In the genomic region with DNA sequence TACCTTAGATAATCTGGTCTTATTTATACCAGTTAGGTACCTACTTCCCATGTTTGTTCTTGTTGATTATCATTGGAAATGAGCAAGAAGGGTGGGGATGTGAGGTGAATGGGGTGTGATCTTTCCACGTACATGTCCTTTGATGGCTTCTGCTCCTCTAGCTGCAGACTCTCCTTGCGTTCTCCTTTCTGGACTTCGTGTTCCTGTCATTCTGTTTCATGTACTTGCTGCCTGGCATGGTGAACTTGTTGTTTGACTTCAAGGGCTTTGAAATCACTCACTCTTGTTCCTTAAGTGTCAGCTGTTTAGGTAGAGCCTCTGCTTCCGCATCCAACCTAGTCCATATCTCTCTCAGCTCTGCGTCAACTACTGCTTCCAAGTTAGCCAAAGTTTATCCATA, we compare ENCODE assay signal across 17 cellular contexts.
"Had no signal": no experiment of that assay in that cellular context is flagged by ENCODE, and none has a peak within 500 bp of the region (broad histone marks: within the 10 kb centered on the region; RNA-seq: fewer than 3 reads in every experiment).

No MANE protein-coding gene starts in this region.

- H3K36me3 ChIP-seq: right lobe of liver, spleen had no signal

- H3K4me3 Mint-ChIP-seq: activated B cell treated with CpG ODN at 0.5 μM for 24 hours; activated CD4-positive, alpha-beta T cell treated with anti-CD3 and anti-CD28 coated beads, Interleukin-2, amount 10 ng/mL, durations not matched to agents 24 days and 14 days; activated naive CD8-positive, alpha-beta T cell; brain; natural killer cell; stimulated activated naive CD8-positive, alpha-beta T cell treated with anti-CD3 and anti-CD28 coated beads, Interleukin-15, Interleukin-2, amounts not matched to agents 100 ng/mL and 50 ng/mL, for 24 hours had no signal

- ATAC-seq: natural killer cell had no signal

- FAIRE-seq: endothelial cell of umbilical vein, islet of Langerhans had no signal

- H3K27me3 ChIP-seq: right lobe of liver, spleen had no signal

- H3K9me3 ChIP-seq: right lobe of liver, spleen had no signal

- H3K27ac Mint-ChIP-seq: activated B cell treated with CpG ODN at 0.5 μM for 24 hours; activated CD4-positive, alpha-beta T cell treated with anti-CD3 and anti-CD28 coated beads, Interleukin-2, amount 10 ng/mL, durations not matched to agents 24 days and 14 days; activated naive CD8-positive, alpha-beta T cell; brain; natural killer cell; stimulated activated naive CD8-positive, alpha-beta T cell treated with anti-CD3 and anti-CD28 coated beads, Interleukin-15, Interleukin-2, amounts not matched to agents 100 ng/mL and 50 ng/mL, for 24 hours had no signal

- DNase-seq: activated B cell treated with CpG ODN at 0.5 μM for 24 hours; activated CD4-positive, alpha-beta T cell treated with anti-CD3 and anti-CD28 coated beads, Interleukin-2, amount 10 ng/mL, durations not matched to agents 24 days and 14 days; activated CD8-positive, alpha-beta memory T cell treated with anti-CD3 and anti-CD28 coated beads for 24 hours; activated gamma-delta T cell treated with Interleukin-2 at 50 U/mL for 16 hours; amniotic stem cell; cerebellar nuclear complex; effector CD8-positive, alpha-beta T cell; foreskin melanocyte; mesenchymal stem cell; natural killer cell; right lobe of liver; spleen had no signal

- H3K36me3 Mint-ChIP-seq: brain, natural killer cell had no signal

- H3K9me3 Mint-ChIP-seq: activated B cell treated with CpG ODN at 0.5 μM for 24 hours; brain; natural killer cell; stimulated activated naive CD8-positive, alpha-beta T cell treated with anti-CD3 and anti-CD28 coated beads, Interleukin-15, Interleukin-2, amounts not matched to agents 100 ng/mL and 50 ng/mL, for 24 hours had no signal

- H3K4me3 ChIP-seq: right lobe of liver, spleen had no signal

- H3K27me3 Mint-ChIP-seq: activated B cell treated with CpG ODN at 0.5 μM for 24 hours; activated CD4-positive, alpha-beta T cell treated with anti-CD3 and anti-CD28 coated beads, Interleukin-2, amount 10 ng/mL, durations not matched to agents 24 days and 14 days; activated naive CD8-positive, alpha-beta T cell; brain; stimulated activated naive CD8-positive, alpha-beta T cell treated with anti-CD3 and anti-CD28 coated beads, Interleukin-15, Interleukin-2, amounts not matched to agents 100 ng/mL and 50 ng/mL, for 24 hours had no signal
